13 cellular contexts compared by ENCODE assay signal in genomic region chr11:59212744-59213573, GRCh38. TPM values are rescaled to one million over a fixed set of nuclear protein-coding genes. Genes with fewer than 3 reads are reported as not detected.
DNase-seq lines count a peak whose midpoint lies in the region; ATAC-seq, FAIRE-seq and TF ChIP-seq lines count a peak whose summit lies in the region.
"Had no signal": no experiment of that assay in that cellular context is flagged by ENCODE, and none has a peak within 500 bp of the region (broad histone marks: within the 10 kb centered on the region; RNA-seq: fewer than 3 reads in every experiment).

TSS of gene MPEG1 (minus strand) at chr11:59212927. CDS start at chr11:59212865, 62 bp downstream.

- WGBS in GM12878 (ENCODE audit: insufficient coverage, insufficient replicate concordance, low lambda C conversion rate, missing lambda C conversion rate) = 41% methylated on average over 9 of the region's 9 CpGs
- WGBS in gastroesophageal sphincter (ENCODE audit: low coverage in 1 of 2), 2 donors = 83 to 85% methylated on average over 6 to 7 of the region's 9 CpGs

- TF ChIP-seq POLR2A in GM15510 (IDR thresholded peaks at IDR 0.05; ENCODE audit: borderline replicate concordance, extremely low read depth, insufficient read length) (peak; percentile 10), GM12878 (IDR thresholded peaks at IDR 0.05; ENCODE audit: low read depth, low read length) (0 out of 2 replicates have a peak, but pooled peaks have one; percentile 21), gastroesophageal sphincter (IDR thresholded peaks at IDR 0.05) (no peak)

- FAIRE-seq in GM12878 (lab: Jason Lieb, UNC) = no peak

- H3K36me3 ChIP-seq in GM12878 (ENCODE audit: control insufficient read depth in 2 of 2, insufficient read depth in 2 of 2, low read length in 1 of 2) (no peaks in the 10 kb centered on the region), gastroesophageal sphincter (no peaks in the 10 kb centered on the region)
- H3K36me3 ChIP-seq: uterus had no signal

- no peaks in the 10 kb centered on the region for H4K20me1 ChIP-seq in GM12878 (ENCODE audit: control insufficient read depth, insufficient read depth)

- H3K9ac ChIP-seq in GM12878 (ENCODE audit: control insufficient read depth, insufficient read depth, low read length) = peak within 1 kb of the TSS; percentile 64

- H3K9me3 ChIP-seq in GM12878 (replicated peaks; ENCODE audit: control insufficient read depth, insufficient read depth, low read length) (no peaks in the 10 kb centered on the region), gastroesophageal sphincter (no peaks in the 10 kb centered on the region)
- H3K9me3 ChIP-seq: uterus had no signal

- TF ChIP-seq EP300 in GM12878 (IDR thresholded peaks at IDR 0.05; ENCODE audit: borderline replicate concordance in 1 of 2, control insufficient read depth in 1 of 2, low read depth in 2 of 2, low read length in 2 of 2) (no peak; a peak in 1 of 4 replicates), gastroesophageal sphincter (IDR thresholded peaks at IDR 0.05) (no peak)

- H3K4me2 ChIP-seq in GM12878 (ENCODE audit: control insufficient read depth, insufficient read depth) = peak within 1 kb of the TSS; percentile 96

- SMC1A ChIA-PET in GM12878 (lab: Charles Lee; ENCODE audit: uncharacterized antibody, unreplicated experiment) = interaction anchor here (0.6 to 5.2 kb wide), 14 partner anchors 10 to 216 kb away, joined by 3 to 34 read pairs (median 4); partner anchors contain the start of gene DTX4

- POLR2A ChIA-PET in GM12878 (lab: Charles Lee) = interaction anchor here (0.9 to 2.1 kb wide), 6 partner anchors 9 to 60 kb away, joined by 3 to 7 read pairs (median 6); no protein-coding TSS in a partner anchor

- no TSS peak for BruUV-seq in GM12878 (replicated peaks; lab: Mats Ljungman, UMichigan)

- peak within 1 kb of the TSS; percentile 78 for H3K27ac ChIP-seq in GM12878 (ENCODE audit: control insufficient read depth, insufficient read depth)
- H3K27ac ChIP-seq in gastroesophageal sphincter = no peak within 1 kb of the TSS
- H3K27ac ChIP-seq: uterus had no signal

- ATAC-seq in HG02852 (IDR thresholded peaks at IDR 0.05; ENCODE audit: unreplicated experiment) = peak; percentile 7
- ATAC-seq in GM12878 = peak; percentile 41
- ATAC-seq in GM18858 (IDR thresholded peaks at IDR 0.05; ENCODE audit: unreplicated experiment) = no peak
- ATAC-seq in gastroesophageal sphincter = no peak

- RAD21 ChIA-PET in GM12878 (lab: Charles Lee; ENCODE audit: unreplicated experiment) = interaction anchor here (0.6 to 3.7 kb wide), 11 partner anchors 10 to 70 kb away, joined by 3 to 17 read pairs (median 7); partner anchors contain the start of gene DTX4

- no peak for TF ChIP-seq RAD21 in GM12878 (IDR thresholded peaks at IDR 0.05; ENCODE audit: insufficient read depth, low read depth, low read length)

- peaks cover 70% of the 10 kb centered on the region for H3K4me1 ChIP-seq in GM12878 (ENCODE audit: control insufficient read depth, insufficient read depth, low read length)
- H3K4me1 ChIP-seq in gastroesophageal sphincter = peaks cover 0 to 3% (median 0%) of the 10 kb centered on the region in 3 donors
- H3K4me1 ChIP-seq: uterus had no signal

- H3K4me3 ChIP-seq in GM12878 (peak within 1 kb of the TSS; percentile 53), gastroesophageal sphincter (peak within 1 kb of the TSS in 1 of 2 donors; percentile 37)
- H3K4me3 ChIP-seq: uterus had no signal

- in situ Hi-C loops in GM12878 (cut with MboI) = loop anchor here (10.0 kb wide), 1 partner anchor 342 kb away; no protein-coding TSS in a partner anchor

- H3K79me2 ChIP-seq in GM12878 (ENCODE audit: control insufficient read depth, insufficient read depth, low read length) = peaks cover 35% of the 10 kb centered on the region

- H2AFZ ChIP-seq in GM12878 (ENCODE audit: control insufficient read depth, low read depth, low read length) = peak within 1 kb of the TSS; percentile 46

- CTCF ChIA-PET in GM12878 (lab: Yijun Ruan, JAX) = interaction anchor here (0.8 to 33.5 kb wide), 11 partner anchors 9 to 355 kb away, joined by 3 to 1180 read pairs (median 6); partner anchors contain the start of gene DTX4

- TF ChIP-seq CTCF in GM12878 (IDR thresholded peaks at IDR 0.05 in 2 of 3, conservative IDR thresholded peaks at IDR 0.05 in 1 of 3; ENCODE audit: control insufficient read depth in 2 of 3, extremely low read depth in 1 of 3, insufficient read depth in 1 of 3, low read depth in 3 of 3, low read length in 3 of 3) (no peak), gastroesophageal sphincter (IDR thresholded peaks at IDR 0.05) (no peak)

- H3K27me3 ChIP-seq in GM12878 (replicated peaks in 1 of 2; ENCODE audit: control insufficient read depth in 2 of 2, insufficient read depth in 2 of 2, low read length in 1 of 2) = no peaks in the 10 kb centered on the region
- H3K27me3 ChIP-seq in gastroesophageal sphincter = no peaks in the 10 kb centered on the region
- H3K27me3 ChIP-seq: uterus had no signal

- no peak for DNase-seq in GM12878 (ENCODE audit: low read depth, low spot score)
- DNase-seq in pons (ENCODE audit: low spot score) = peak; percentile 68
- no peak for DNase-seq in HuH-7.5 (ENCODE audit: low spot score)
- no peak for DNase-seq in COLO829 (ENCODE audit: low spot score)
- DNase-seq: CD8-positive, alpha-beta memory T cell; NCI-H446; stimulated activated CD4-positive, alpha-beta T cell treated with anti-CD3 and anti-CD28 coated beads, Interleukin-2, amount 100 ng/mL, for 24 hours; uterus had no signal

- intact Hi-C loops in GM12878 (cut with micrococcal nuclease; ENCODE audit: unreplicated experiment) = loop anchor here (2.0 to 10.0 kb wide), 3 partner anchors 168 to 634 kb away; partner anchors contain the start of genes PATL1 and ZFP91

TF ChIP-seq in GM12878, 131 proteins besides CTCF, POLR2A, EP300 and RAD21 (continues in another document):
- no peak for TF ChIP-seq NRF1 (conservative IDR thresholded peaks at IDR 0.05; ENCODE audit: low read depth, low read length)
- no peak for TF ChIP-seq ASH2L (IDR thresholded peaks at IDR 0.05; ENCODE audit: borderline replicate concordance, low read depth)
- no peak for TF ChIP-seq CEBPZ (IDR thresholded peaks at IDR 0.05; ENCODE audit: low read depth, low read length)
- no peak for TF ChIP-seq NR2F1 (conservative IDR thresholded peaks at IDR 0.05)
- no peak for TF ChIP-seq KAT2A (conservative IDR thresholded peaks at IDR 0.05; ENCODE audit: control insufficient read depth, low read depth, low read length)
- TF ChIP-seq RUNX3 (IDR thresholded peaks at IDR 0.05; ENCODE audit: low read length) = no peak; the same call in none of the 2 replicates
- TF ChIP-seq DPF2 (IDR thresholded peaks at IDR 0.05) = peak; percentile 54; the same call in 1 of the 2 replicates

RNA-seq across cellular contexts. Expression of gene MPEG1, which starts in this region (rescaled TPM):
- 64.0 and 69.8 TPM in 2 replicates for total RNA-seq in GM12878 (2013; cell fraction: nucleolus; rRNA removed)
- 14.6 and 15.4 TPM in 2 replicates for total RNA-seq in GM12878 (2014; rRNA removed)
- 13.5 and 14.4 TPM in 2 replicates for total RNA-seq in GM12878 (2014; rRNA removed; fragmentation: Illumina TruSeq; extraction: Trizol)
- 10.7 and 12.3 TPM in 2 replicates for total RNA-seq in GM12878 (2021)
- polyA plus RNA-seq in GM12878 (2011; ENCODE audit: low read depth) = 8.5 TPM
- polyA plus RNA-seq in GM12878 (2011; rRNA removed) = 0.03 TPM in 1 of 2 replicates, not detected in the other
- polyA plus RNA-seq in GM12878 (2011; cell fraction: cytosol; rRNA removed) = 0.02 and 0.03 TPM in 2 replicates
- 0.03 TPM in 2 replicates for polyA plus RNA-seq in GM12878 (2011; cell fraction: nucleus; rRNA removed)
- 9.1 and 9.7 TPM in 2 replicates for polyA plus RNA-seq in GM12878 (2012)
- 14.2 and 15.6 TPM in 2 replicates for polyA plus RNA-seq in GM12878 (2014; fragmentation: Illumina TruSeq; extraction: Trizol)
- 1 to 10 TPM; 2.0 to 2.1 TPM for polyA plus RNA-seq in GM12878 (2014; fragmentation: Nextera tagmentation; extraction: Ambion mirVana)
- polyA plus RNA-seq in GM12878 (2014; rRNA removed) = 10.4 and 11.7 TPM in 2 replicates
- polyA plus RNA-seq in GM12878 (2016; fragmentation: Nextera tagmentation; extraction: Ambion mirVana) = 1 to 10 TPM; 1.3 to 2.5 TPM
- polyA minus RNA-seq in GM12878 (2011; rRNA and poly(A)+ RNA removed) = 0.05 TPM in 1 of 2 replicates, not detected in the other
- not detected in 2 replicates for polyA minus RNA-seq in GM12878 (2011; cell fraction: cytosol; rRNA and poly(A)+ RNA removed)
- under 0.01 TPM in 1 of 2 replicates, not detected in the other for polyA minus RNA-seq in GM12878 (2011; cell fraction: nucleus; rRNA and poly(A)+ RNA removed)
- 10 to 100 TPM in 2 of 4 donors, 1 to 10 TPM in 2; 3.6 to 35.5 (median 11.4) TPM for total RNA-seq in gastroesophageal sphincter
- total RNA-seq: T-helper 1 cell treated with Interleukin-12 subunit alpha and Interleukin-12 subunit beta and Interleukin-4 antibody, amounts not matched to agents 30 ng/mL and 1 ng/mL, for 36 hours had no signal
- polyA plus RNA-seq: CD8-positive, alpha-beta memory T cell had no signal

Comparison
In these comparisons a context has a peak if more than half of its experiments do, and no peak if none do; other contexts are left out.
1. POLR2A ChIP-seq: peak in GM15510 (single experiment) and GM12878 (single experiment); none in gastroesophageal sphincter (0 of 2).
2. ATAC-seq: peak in HG02852 (single experiment) and GM12878 (single experiment); none in GM18858 (single experiment) and gastroesophageal sphincter (single experiment).